Comparison of ENCODE assay signal across 1 cellular context in the genomic region with DNA sequence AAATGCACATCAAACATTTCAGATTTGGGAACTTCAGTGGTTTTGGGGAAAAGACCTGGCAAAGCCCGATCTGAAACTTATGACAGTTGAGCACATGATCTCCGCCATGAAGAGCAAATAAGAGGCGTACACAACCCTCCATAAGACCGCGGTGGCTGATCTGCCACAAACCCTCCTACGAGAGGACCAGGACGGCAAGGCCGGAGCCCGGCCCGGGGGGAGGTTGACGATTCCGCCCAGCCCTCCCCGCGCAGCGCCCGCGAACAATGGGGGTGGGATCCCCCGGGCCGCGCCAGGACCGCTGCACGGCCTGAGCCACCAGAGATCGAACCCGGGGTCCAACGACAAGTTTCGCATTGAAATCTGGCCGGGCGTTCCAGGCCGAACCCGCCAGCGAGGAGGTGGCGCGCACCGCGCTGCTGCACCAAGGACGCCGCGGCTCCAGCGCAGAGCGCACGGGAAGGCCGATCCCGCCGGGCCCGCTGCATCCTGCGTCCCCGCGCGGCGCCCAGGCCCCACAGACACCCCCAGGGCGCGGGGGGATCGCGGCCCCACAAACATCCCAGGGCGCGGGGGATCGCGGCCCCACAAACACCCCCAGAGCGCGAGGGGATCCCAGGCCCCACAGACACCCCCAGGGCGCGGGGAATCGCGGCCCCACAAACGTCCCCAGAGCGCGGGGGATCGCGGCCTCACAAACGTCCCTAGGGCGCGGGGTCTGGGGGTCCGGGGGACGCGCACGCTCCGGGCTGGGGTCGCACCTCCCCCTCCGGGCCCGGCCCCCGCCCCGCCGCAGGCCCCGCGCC.
TF ChIP-seq lines count a peak whose summit lies in the region.

No MANE protein-coding gene starts in this region.

TF ChIP-seq in HEK293, 187 proteins besides CTCF, POLR2A, EP300 and RAD21 (continued from another document and continues in another):
- TF ChIP-seq, protein P1, sequence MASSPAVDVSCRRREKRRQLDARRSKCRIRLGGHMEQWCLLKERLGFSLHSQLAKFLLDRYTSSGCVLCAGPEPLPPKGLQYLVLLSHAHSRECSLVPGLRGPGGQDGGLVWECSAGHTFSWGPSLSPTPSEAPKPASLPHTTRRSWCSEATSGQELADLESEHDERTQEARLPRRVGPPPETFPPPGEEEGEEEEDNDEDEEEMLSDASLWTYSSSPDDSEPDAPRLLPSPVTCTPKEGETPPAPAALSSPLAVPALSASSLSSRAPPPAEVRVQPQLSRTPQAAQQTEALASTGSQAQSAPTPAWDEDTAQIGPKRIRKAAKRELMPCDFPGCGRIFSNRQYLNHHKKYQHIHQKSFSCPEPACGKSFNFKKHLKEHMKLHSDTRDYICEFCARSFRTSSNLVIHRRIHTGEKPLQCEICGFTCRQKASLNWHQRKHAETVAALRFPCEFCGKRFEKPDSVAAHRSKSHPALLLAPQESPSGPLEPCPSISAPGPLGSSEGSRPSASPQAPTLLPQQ (tag by site-specific recombination; IDR thresholded peaks at IDR 0.05) = peak; percentile 49; the same call in 1 of the 2 replicates
- no peak for TF ChIP-seq ZNF544 (tag by site-specific recombination; IDR thresholded peaks at IDR 0.05)
- no peak for TF ChIP-seq ZIC2 (tag by site-specific recombination; IDR thresholded peaks at IDR 0.05)
- no peak for TF ChIP-seq ZNF549 (tag by site-specific recombination; IDR thresholded peaks at IDR 0.05)
- TF ChIP-seq, protein P2, sequence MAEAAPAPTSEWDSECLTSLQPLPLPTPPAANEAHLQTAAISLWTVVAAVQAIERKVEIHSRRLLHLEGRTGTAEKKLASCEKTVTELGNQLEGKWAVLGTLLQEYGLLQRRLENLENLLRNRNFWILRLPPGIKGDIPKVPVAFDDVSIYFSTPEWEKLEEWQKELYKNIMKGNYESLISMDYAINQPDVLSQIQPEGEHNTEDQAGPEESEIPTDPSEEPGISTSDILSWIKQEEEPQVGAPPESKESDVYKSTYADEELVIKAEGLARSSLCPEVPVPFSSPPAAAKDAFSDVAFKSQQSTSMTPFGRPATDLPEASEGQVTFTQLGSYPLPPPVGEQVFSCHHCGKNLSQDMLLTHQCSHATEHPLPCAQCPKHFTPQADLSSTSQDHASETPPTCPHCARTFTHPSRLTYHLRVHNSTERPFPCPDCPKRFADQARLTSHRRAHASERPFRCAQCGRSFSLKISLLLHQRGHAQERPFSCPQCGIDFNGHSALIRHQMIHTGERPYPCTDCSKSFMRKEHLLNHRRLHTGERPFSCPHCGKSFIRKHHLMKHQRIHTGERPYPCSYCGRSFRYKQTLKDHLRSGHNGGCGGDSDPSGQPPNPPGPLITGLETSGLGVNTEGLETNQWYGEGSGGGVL (tag by site-specific recombination; IDR thresholded peaks at IDR 0.05) = peak; percentile 48; the same call in 1 of the 2 replicates
- TF ChIP-seq KLF9 (tag by site-specific recombination; IDR thresholded peaks at IDR 0.05; ENCODE audit: low read depth) = no peak
- 0 out of 2 replicates have a peak, but pooled peaks have one; percentile 23 for TF ChIP-seq ZBTB48 (tag by site-specific recombination; IDR thresholded peaks at IDR 0.05)
- no peak for TF ChIP-seq FEZF1 (tag by site-specific recombination; IDR thresholded peaks at IDR 0.05)
- TF ChIP-seq ZNF23 (tag by site-specific recombination; IDR thresholded peaks at IDR 0.05; ENCODE audit: borderline replicate concordance) = no peak
- no peak for TF ChIP-seq ZNF830 (tag by site-specific recombination; IDR thresholded peaks at IDR 0.05; ENCODE audit: low read depth)
- no peak for TF ChIP-seq ZNF223 (tag by site-specific recombination; IDR thresholded peaks at IDR 0.05)
- no peak for TF ChIP-seq ZBTB1 (tag by site-specific recombination; IDR thresholded peaks at IDR 0.05)
- TF ChIP-seq WT1 (tag by site-specific recombination; IDR thresholded peaks at IDR 0.05) = no peak
- no peak for TF ChIP-seq ZNF624 (tag by site-specific recombination; IDR thresholded peaks at IDR 0.05)
- TF ChIP-seq TRIM28 (IDR thresholded peaks at IDR 0.05; ENCODE audit: borderline replicate concordance, low read length) = no peak
- no peak for TF ChIP-seq ZNF48 (tag by site-specific recombination; IDR thresholded peaks at IDR 0.05)
- peak; percentile 17; the same call in 1 of the 2 replicates for TF ChIP-seq ZFHX2 (tag by site-specific recombination; conservative IDR thresholded peaks at IDR 0.05)
- TF ChIP-seq ZNF24 (tag by site-specific recombination; IDR thresholded peaks at IDR 0.05) = no peak
- 0 out of 2 replicates have a peak, but pooled peaks have one; percentile 29 for TF ChIP-seq SP7 (tag by site-specific recombination; IDR thresholded peaks at IDR 0.05)
- TF ChIP-seq, protein P3, sequence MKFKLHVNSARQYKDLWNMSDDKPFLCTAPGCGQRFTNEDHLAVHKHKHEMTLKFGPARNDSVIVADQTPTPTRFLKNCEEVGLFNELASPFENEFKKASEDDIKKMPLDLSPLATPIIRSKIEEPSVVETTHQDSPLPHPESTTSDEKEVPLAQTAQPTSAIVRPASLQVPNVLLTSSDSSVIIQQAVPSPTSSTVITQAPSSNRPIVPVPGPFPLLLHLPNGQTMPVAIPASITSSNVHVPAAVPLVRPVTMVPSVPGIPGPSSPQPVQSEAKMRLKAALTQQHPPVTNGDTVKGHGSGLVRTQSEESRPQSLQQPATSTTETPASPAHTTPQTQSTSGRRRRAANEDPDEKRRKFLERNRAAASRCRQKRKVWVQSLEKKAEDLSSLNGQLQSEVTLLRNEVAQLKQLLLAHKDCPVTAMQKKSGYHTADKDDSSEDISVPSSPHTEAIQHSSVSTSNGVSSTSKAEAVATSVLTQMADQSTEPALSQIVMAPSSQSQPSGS (tag by site-specific recombination; IDR thresholded peaks at IDR 0.05; ENCODE audit: low read depth) = no peak
- no peak for TF ChIP-seq MEIS1 (CRISPR knock-in tag; IDR thresholded peaks at IDR 0.05; ENCODE audit: borderline replicate concordance)
- TF ChIP-seq ZNF274 (IDR thresholded peaks at IDR 0.05; ENCODE audit: low read length) = no peak
- no peak for TF ChIP-seq ZNF274 (tag by site-specific recombination; IDR thresholded peaks at IDR 0.05; ENCODE audit: borderline replicate concordance)
- TF ChIP-seq, protein P4, sequence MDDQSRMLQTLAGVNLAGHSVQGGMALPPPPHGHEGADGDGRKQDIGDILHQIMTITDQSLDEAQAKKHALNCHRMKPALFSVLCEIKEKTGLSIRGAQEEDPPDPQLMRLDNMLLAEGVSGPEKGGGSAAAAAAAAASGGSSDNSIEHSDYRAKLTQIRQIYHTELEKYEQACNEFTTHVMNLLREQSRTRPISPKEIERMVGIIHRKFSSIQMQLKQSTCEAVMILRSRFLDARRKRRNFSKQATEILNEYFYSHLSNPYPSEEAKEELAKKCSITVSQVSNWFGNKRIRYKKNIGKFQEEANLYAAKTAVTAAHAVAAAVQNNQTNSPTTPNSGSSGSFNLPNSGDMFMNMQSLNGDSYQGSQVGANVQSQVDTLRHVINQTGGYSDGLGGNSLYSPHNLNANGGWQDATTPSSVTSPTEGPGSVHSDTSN (CRISPR knock-in tag; IDR thresholded peaks at IDR 0.05) = no peak; the same call in 1 of the 2 replicates
- TF ChIP-seq ZNF239 (tag by site-specific recombination; IDR thresholded peaks at IDR 0.05) = no peak
- no peak for TF ChIP-seq KLF16 (tag by site-specific recombination; IDR thresholded peaks at IDR 0.05)
- TF ChIP-seq GLIS2 (tag by site-specific recombination; IDR thresholded peaks at IDR 0.05) = peak; percentile 67; the same call in 1 of the 2 replicates
- TF ChIP-seq, protein P5, sequence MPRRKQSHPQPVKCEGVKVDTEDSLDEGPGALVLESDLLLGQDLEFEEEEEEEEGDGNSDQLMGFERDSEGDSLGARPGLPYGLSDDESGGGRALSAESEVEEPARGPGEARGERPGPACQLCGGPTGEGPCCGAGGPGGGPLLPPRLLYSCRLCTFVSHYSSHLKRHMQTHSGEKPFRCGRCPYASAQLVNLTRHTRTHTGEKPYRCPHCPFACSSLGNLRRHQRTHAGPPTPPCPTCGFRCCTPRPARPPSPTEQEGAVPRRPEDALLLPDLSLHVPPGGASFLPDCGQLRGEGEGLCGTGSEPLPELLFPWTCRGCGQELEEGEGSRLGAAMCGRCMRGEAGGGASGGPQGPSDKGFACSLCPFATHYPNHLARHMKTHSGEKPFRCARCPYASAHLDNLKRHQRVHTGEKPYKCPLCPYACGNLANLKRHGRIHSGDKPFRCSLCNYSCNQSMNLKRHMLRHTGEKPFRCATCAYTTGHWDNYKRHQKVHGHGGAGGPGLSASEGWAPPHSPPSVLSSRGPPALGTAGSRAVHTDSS (tag by site-specific recombination; IDR thresholded peaks at IDR 0.05) = no peak
- TF ChIP-seq ZNF184 (tag by site-specific recombination; IDR thresholded peaks at IDR 0.05) = no peak
- no peak for TF ChIP-seq ZNF426 (tag by site-specific recombination; IDR thresholded peaks at IDR 0.05)
- no peak for TF ChIP-seq ZNF248 (tag by site-specific recombination; IDR thresholded peaks at IDR 0.05)
- TF ChIP-seq MYNN (tag by site-specific recombination; IDR thresholded peaks at IDR 0.05; ENCODE audit: borderline replicate concordance) = no peak
- TF ChIP-seq SP3 (tag by site-specific recombination; IDR thresholded peaks at IDR 0.05) = no peak
- TF ChIP-seq ZNF610 (tag by site-specific recombination; IDR thresholded peaks at IDR 0.05; ENCODE audit: borderline replicate concordance) = no peak
- TF ChIP-seq, protein P6, sequence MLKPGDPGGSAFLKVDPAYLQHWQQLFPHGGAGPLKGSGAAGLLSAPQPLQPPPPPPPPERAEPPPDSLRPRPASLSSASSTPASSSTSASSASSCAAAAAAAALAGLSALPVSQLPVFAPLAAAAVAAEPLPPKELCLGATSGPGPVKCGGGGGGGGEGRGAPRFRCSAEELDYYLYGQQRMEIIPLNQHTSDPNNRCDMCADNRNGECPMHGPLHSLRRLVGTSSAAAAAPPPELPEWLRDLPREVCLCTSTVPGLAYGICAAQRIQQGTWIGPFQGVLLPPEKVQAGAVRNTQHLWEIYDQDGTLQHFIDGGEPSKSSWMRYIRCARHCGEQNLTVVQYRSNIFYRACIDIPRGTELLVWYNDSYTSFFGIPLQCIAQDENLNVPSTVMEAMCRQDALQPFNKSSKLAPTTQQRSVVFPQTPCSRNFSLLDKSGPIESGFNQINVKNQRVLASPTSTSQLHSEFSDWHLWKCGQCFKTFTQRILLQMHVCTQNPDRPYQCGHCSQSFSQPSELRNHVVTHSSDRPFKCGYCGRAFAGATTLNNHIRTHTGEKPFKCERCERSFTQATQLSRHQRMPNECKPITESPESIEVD (tag by site-specific recombination; IDR thresholded peaks at IDR 0.05) = no peak
- peak; percentile 73 for TF ChIP-seq ZNF335 (tag by site-specific recombination; conservative IDR thresholded peaks at IDR 0.05)
- no peak for TF ChIP-seq ZNF266 (tag by site-specific recombination; IDR thresholded peaks at IDR 0.05; ENCODE audit: low read depth)
- no peak for TF ChIP-seq GLI2 (tag by site-specific recombination; IDR thresholded peaks at IDR 0.05; ENCODE audit: borderline replicate concordance, low read depth)
- 0 out of 2 replicates have a peak, but pooled peaks have one; percentile 56 for TF ChIP-seq ZFP37 (tag by site-specific recombination; IDR thresholded peaks at IDR 0.05)
- TF ChIP-seq, protein P7, sequence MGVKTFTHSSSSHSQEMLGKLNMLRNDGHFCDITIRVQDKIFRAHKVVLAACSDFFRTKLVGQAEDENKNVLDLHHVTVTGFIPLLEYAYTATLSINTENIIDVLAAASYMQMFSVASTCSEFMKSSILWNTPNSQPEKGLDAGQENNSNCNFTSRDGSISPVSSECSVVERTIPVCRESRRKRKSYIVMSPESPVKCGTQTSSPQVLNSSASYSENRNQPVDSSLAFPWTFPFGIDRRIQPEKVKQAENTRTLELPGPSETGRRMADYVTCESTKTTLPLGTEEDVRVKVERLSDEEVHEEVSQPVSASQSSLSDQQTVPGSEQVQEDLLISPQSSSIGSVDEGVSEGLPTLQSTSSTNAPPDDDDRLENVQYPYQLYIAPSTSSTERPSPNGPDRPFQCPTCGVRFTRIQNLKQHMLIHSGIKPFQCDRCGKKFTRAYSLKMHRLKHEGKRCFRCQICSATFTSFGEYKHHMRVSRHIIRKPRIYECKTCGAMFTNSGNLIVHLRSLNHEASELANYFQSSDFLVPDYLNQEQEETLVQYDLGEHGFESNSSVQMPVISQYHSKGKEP (tag by site-specific recombination; IDR thresholded peaks at IDR 0.05) = no peak
- TF ChIP-seq ZNF501 (tag by site-specific recombination; IDR thresholded peaks at IDR 0.05) = 0 out of 2 replicates have a peak, but pooled peaks have one; percentile 21
- TF ChIP-seq, protein P8, sequence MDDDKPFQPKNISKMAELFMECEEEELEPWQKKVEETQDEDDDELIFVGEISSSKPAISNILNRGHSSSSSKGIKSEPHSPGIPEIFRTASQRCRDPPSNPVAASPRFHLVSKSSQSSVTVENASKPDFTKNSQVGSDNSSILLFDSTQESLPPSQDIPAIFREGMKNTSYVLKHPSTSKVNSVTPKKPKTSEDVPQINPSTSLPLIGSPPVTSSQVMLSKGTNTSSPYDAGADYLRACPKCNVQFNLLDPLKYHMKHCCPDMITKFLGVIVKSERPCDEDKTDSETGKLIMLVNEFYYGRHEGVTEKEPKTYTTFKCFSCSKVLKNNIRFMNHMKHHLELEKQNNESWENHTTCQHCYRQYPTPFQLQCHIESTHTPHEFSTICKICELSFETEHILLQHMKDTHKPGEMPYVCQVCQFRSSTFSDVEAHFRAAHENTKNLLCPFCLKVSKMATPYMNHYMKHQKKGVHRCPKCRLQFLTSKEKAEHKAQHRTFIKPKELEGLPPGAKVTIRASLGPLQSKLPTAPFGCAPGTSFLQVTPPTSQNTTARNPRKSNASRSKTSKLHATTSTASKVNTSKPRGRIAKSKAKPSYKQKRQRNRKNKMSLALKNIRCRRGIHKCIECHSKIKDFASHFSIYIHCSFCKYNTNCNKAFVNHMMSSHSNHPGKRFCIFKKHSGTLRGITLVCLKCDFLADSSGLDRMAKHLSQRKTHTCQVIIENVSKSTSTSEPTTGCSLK (tag by site-specific recombination; IDR thresholded peaks at IDR 0.05) = no peak
- no peak for TF ChIP-seq YY2 (tag by site-specific recombination; IDR thresholded peaks at IDR 0.05)
- peak; percentile 58 for TF ChIP-seq SP2 (tag by site-specific recombination; IDR thresholded peaks at IDR 0.05)
- no peak for TF ChIP-seq TCF7L2 (IDR thresholded peaks at IDR 0.05; ENCODE audit: borderline replicate concordance, low read depth, low read length)
- TF ChIP-seq ZNF510 (tag by site-specific recombination; IDR thresholded peaks at IDR 0.05; ENCODE audit: insufficient replicate concordance) = no peak
- no peak for TF ChIP-seq HOXC10 (CRISPR knock-in tag; IDR thresholded peaks at IDR 0.05)
- no peak for TF ChIP-seq ZNF202 (tag by site-specific recombination; IDR thresholded peaks at IDR 0.05; ENCODE audit: borderline replicate concordance)
- 0 out of 2 replicates have a peak, but pooled peaks have one; percentile 23 for TF ChIP-seq ZSCAN30 (tag by site-specific recombination; IDR thresholded peaks at IDR 0.05)
- TF ChIP-seq, protein P9, sequence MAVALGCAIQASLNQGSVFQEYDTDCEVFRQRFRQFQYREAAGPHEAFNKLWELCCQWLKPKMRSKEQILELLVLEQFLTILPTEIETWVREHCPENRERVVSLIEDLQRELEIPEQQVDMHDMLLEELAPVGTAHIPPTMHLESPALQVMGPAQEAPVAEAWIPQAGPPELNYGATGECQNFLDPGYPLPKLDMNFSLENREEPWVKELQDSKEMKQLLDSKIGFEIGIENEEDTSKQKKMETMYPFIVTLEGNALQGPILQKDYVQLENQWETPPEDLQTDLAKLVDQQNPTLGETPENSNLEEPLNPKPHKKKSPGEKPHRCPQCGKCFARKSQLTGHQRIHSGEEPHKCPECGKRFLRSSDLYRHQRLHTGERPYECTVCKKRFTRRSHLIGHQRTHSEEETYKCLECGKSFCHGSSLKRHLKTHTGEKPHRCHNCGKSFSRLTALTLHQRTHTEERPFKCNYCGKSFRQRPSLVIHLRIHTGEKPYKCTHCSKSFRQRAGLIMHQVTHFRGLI (tag by site-specific recombination; IDR thresholded peaks at IDR 0.05) = peak; percentile 52; the same call in 1 of the 2 replicates
- no peak for TF ChIP-seq ZNF354C (tag by site-specific recombination; IDR thresholded peaks at IDR 0.05; ENCODE audit: borderline replicate concordance, low read depth)
